Comparison of ENCODE assay signal across 16 cellular contexts in the genomic region with DNA sequence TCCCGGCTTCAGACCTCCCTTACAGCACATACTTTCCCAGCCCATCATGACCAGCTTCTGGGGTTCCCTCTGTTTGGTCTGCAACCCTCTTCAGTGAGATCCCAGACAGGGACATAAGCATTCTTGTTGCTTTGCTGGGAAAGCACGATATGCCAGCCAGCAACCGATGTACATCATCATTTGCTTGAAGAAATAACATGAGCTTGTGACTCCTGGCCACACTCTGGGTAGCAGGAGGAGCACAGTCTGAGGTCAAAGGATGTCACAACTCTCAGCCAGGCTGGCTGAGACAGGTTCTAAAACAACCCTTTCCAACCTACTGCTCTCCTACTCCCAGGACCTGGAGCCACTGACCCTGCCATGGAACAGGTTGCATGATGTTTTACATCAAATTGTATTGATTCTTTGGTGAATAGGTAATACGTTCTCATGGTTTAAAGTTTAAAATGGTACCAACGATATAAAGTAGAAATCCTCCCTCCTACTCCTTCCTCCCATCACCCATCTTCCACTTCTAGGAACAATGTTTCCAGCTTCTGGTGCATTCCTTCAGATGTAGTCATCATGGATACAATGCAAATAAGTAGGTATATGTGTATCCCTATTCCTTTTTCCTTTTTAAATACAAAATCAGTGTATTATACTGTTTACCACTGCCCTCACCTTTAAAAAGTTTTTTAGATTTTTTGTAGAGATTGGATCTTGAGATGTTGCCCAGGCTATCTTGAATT.
DNase-seq lines count a peak whose midpoint lies in the region; TF ChIP-seq lines count a peak whose summit lies in the region.
"Had no signal": no experiment of that assay in that cellular context is flagged by ENCODE, and none has a peak within 500 bp of the region (broad histone marks: within the 10 kb centered on the region; RNA-seq: fewer than 3 reads in every experiment).

No MANE protein-coding gene starts in this region.

- peak overlapping the region; percentile 91 for H3K27ac ChIP-seq in epithelial cell of prostate
- H3K27ac ChIP-seq: ascending aorta, colonic mucosa, KMS-11 had no signal

- no peaks in the 10 kb centered on the region for H3K36me3 Mint-ChIP-seq in nephron progenitor cell (ENCODE audit: low read depth)

- H3K4me1 Mint-ChIP-seq in nephron progenitor cell = peaks cover 89% of the 10 kb centered on the region

- H3K27ac Mint-ChIP-seq in nephron progenitor cell = peak overlapping the region; percentile 94

- no peak for TF ChIP-seq CTCF in nephron progenitor cell (IDR thresholded peaks at IDR 0.05)

- H3K27me3 Mint-ChIP-seq in nephron progenitor cell (ENCODE audit: low read depth, poor library complexity) = peaks cover 33% of the 10 kb centered on the region

- DNase-seq in Daoy (ENCODE audit: low read depth) = peak; percentile 36
- DNase-seq in RPMI7951 (ENCODE audit: low read depth) = peak; percentile 20
- no peak for DNase-seq in epithelial cell of prostate (ENCODE audit: low read depth, low spot score)
- no peak for DNase-seq in nephron progenitor cell
- no peak for DNase-seq in HK-2 (ENCODE audit: unreplicated experiment)
- no peak for DNase-seq in amygdala (lab: John Stamatoyannopoulos, UW)
- no peak for DNase-seq in NCI-H2081 treated with DMSO at 0.1 percent for 48 hours (lab: John Stamatoyannopoulos, UW)
- DNase-seq in globus pallidus (ENCODE audit: low spot score) = no peak
- DNase-seq: activated CD4-positive, alpha-beta T cell treated with anti-CD3 and anti-CD28 coated beads for 4 hours; activated CD8-positive, alpha-beta memory T cell treated with anti-CD3 and anti-CD28 coated beads, Interleukin-2, amount 50 U/mL, for 48 hours; colonic mucosa; GDM1; NCI-H1105 treated with DMSO at 0.1 percent for 48 hours; stimulated activated CD4-positive, alpha-beta T cell treated with anti-CD3 and anti-CD28 coated beads, Interleukin-4, amount 100 ng/mL, for 1 hour had no signal

- no peaks in the 10 kb centered on the region for H3K9me3 Mint-ChIP-seq in nephron progenitor cell

- H3K4me3 Mint-ChIP-seq in nephron progenitor cell = peak overlapping the region; percentile 56

Comparison
In these comparisons a context has a peak if more than half of its experiments do, and no peak if none do; other contexts are left out.
1. DNase-seq: peak in Daoy (single experiment) and RPMI7951 (single experiment); none in epithelial cell of prostate (single experiment), nephron progenitor cell (single experiment), HK-2 (single experiment), amygdala (0 of 56), NCI-H2081 treated with DMSO at 0.1 percent for 48 hours (single experiment) and globus pallidus (single experiment).